In the genomic region with DNA sequence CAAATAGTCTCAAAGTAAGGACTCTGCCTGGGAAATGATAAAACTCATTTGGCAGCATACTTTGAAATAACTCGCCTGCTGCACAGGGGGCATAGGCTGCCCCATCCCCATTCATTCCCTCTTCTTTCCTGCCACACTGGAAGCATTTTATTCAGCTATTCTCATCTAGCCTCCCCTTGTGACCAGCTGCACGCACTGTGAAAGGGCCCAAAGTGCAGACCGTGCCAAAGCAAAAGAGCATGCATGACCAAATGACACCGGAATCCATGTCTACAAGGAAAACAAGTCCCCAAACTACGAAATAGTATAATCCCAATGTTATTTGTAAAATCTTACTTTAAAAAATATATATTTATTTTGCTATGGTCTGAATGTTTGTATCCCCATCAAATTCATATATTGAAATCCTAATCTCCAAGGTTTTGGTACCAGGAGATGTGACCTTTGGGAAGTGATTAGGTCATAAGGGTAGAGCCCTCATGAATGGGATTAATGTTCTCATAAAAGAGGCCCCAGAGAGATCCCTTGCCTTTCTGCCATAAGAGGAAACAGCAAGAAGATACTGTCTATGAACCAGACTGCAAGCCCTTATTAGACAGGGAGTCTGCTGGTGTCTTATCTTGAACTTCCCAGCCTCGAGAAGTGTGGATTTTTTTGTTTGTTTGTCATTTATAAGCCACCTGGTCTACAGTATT, we compare ENCODE assay signal across 12 cellular contexts.
DNase-seq lines count a peak whose midpoint lies in the region; ATAC-seq and TF ChIP-seq lines count a peak whose summit lies in the region.
"Had no signal": no experiment of that assay in that cellular context is flagged by ENCODE, and none has a peak within 500 bp of the region (broad histone marks: within the 10 kb centered on the region; RNA-seq: fewer than 3 reads in every experiment).

No MANE protein-coding gene starts in this region.

- peak overlapping the region; percentile 62 for H3K9ac ChIP-seq in GM23248
- H3K9ac ChIP-seq: BLaER1 had no signal

- H3K27me3 ChIP-seq in GM23248 (replicated peaks; ENCODE audit: insufficient read depth) (no peaks in the 10 kb centered on the region), lung (ENCODE audit: control insufficient read depth, insufficient read depth) (no peaks in the 10 kb centered on the region)
- H3K27me3 ChIP-seq: BLaER1, ovary had no signal

- H3K4me2 ChIP-seq in GM23248 (ENCODE audit: unreplicated experiment): peak overlapping the region; percentile 54
- H3K4me2 ChIP-seq: BLaER1 had no signal

- H3K27ac ChIP-seq in GM23248: peak overlapping the region; percentile 76
- peak overlapping the region; percentile 13 to 41 for H3K27ac ChIP-seq in lung (ENCODE audit: low read depth in 1 of 2, low read length in 1 of 2)
- H3K27ac ChIP-seq: BLaER1 had no signal

- DNase-seq in GM23248: peak; percentile 60
- peak; percentile 60 for DNase-seq in fibroblast of gingiva (ENCODE audit: low read depth)
- no peak for DNase-seq in lung (ENCODE audit: low spot score)
- DNase-seq in stromal cell of bone marrow (ENCODE audit: low read depth): peak; percentile 19
- no peak for DNase-seq in DMS79 treated with DMSO at 0.1 percent for 48 hours (lab: John Stamatoyannopoulos, UW)
- no peak for DNase-seq in activated CD4-positive, CD25-positive, alpha-beta regulatory T cell (lab: John Stamatoyannopoulos, UW)
- DNase-seq in ACHN: no peak
- DNase-seq in GM10266 (ENCODE audit: extremely low spot score): no peak
- DNase-seq: H7, NCI-H2081 treated with DMSO at 0.1 percent for 48 hours, ovary had no signal

- H2AFZ ChIP-seq in GM23248: peak overlapping the region; percentile 40

- H3K36me3 ChIP-seq in GM23248 (ENCODE audit: low read depth): no peaks in the 10 kb centered on the region
- no peaks in the 10 kb centered on the region for H3K36me3 ChIP-seq in lung (ENCODE audit: control insufficient read depth in 2 of 2, insufficient read depth in 2 of 2, low read length in 2 of 2)
- H3K36me3 ChIP-seq: BLaER1, ovary had no signal

- H3K79me2 ChIP-seq in GM23248 (ENCODE audit: insufficient read depth): peaks cover 82% of the 10 kb centered on the region

- ATAC-seq in lung (ENCODE audit: insufficient read depth, low FRiP score): no peak

- H3K4me1 ChIP-seq in GM23248 (ENCODE audit: insufficient read depth) (peaks cover 39% of the 10 kb centered on the region), lung (ENCODE audit: control insufficient read depth in 2 of 2, insufficient read depth in 2 of 2, low read length in 2 of 2) (peaks cover 9 to 14% of the 10 kb centered on the region in 2 donors)
- H3K4me1 ChIP-seq: BLaER1 had no signal

- no peaks in the 10 kb centered on the region for H3K9me2 ChIP-seq in GM23248 (ENCODE audit: insufficient read depth)

- 43 to 46% methylated on average over 6 of the region's 6 CpGs for WGBS in GM23248 (ENCODE audit: low coverage in 1 of 2, low lambda C conversion rate in 2 of 2, missing lambda C conversion rate in 2 of 2), 2 experiments
- 75 to 80% methylated on average over 6 of the region's 6 CpGs for WGBS in lung, 2 donors

- in situ Hi-C loops in GM23248 (cut with MboI) (no loop called here), ACHN (cut with HindIII; ENCODE audit: low pct_ligation_motif_present, low pct_unique_long_range_greater_than_20kb, low sequenced_read_pairs) (no loop called here)

- TF ChIP-seq CTCF in lung (IDR thresholded peaks at IDR 0.05; ENCODE audit: control extremely low read depth, extremely low read depth): no peak
- TF ChIP-seq CTCF in GM10266 (IDR thresholded peaks at IDR 0.05; ENCODE audit: control insufficient read depth, insufficient read depth, low read depth, missing control alignments): no peak

- H3K4me3 ChIP-seq in GM23248 (0 out of 2 replicates have a peak overlapping the region, but pooled peaks have one; percentile 16), lung (no peak overlapping the region)
- H3K4me3 ChIP-seq: BLaER1, ovary had no signal

- peaks cover 12% of the 10 kb centered on the region; the same call in 1 of the 2 replicates for H3F3A ChIP-seq in GM23248 (ENCODE audit: insufficient read depth)

- H4K20me1 ChIP-seq in GM23248 (ENCODE audit: insufficient read depth): no peaks in the 10 kb centered on the region
- H4K20me1 ChIP-seq: BLaER1 had no signal

- H3K9me3 ChIP-seq in GM23248 (ENCODE audit: low read depth) (no peaks in the 10 kb centered on the region), lung (ENCODE audit: control insufficient read depth in 2 of 2, insufficient read depth in 1 of 2, low read length in 1 of 2) (no peaks in the 10 kb centered on the region)
- H3K9me3 ChIP-seq: BLaER1, ovary had no signal

Comparison
In these comparisons a context has a peak if more than half of its experiments do, and no peak if none do; other contexts are left out.
1. DNase-seq: peak in GM23248 (single experiment), fibroblast of gingiva (single experiment) and stromal cell of bone marrow (single experiment); none in lung (single experiment), DMS79 treated with DMSO at 0.1 percent for 48 hours (single experiment), activated CD4-positive, CD25-positive, alpha-beta regulatory T cell (0 of 4), ACHN (single experiment) and GM10266 (single experiment).